Comparison of ENCODE assay signal across 8 cellular contexts in genomic region chr1:29259802-29260441, GRCh38. TPM values are rescaled to one million over a fixed set of nuclear protein-coding genes. Genes with fewer than 3 reads are reported as not detected.
A peak's percentile ranks its signal among the peaks of the same experiment; 100 is the strongest.
DNase-seq lines count a peak whose midpoint lies in the region; ATAC-seq lines count a peak whose summit lies in the region.

No MANE protein-coding gene starts in this region.

- ATAC-seq in left cardiac atrium: peak; percentile 90

- no peaks in the 10 kb centered on the region for H3K27me3 ChIP-seq in rectal smooth muscle tissue (ENCODE audit: control insufficient read depth, insufficient read depth, low read length)

- H3K9ac ChIP-seq in rectal smooth muscle tissue (ENCODE audit: low read length): no peak overlapping the region

- H3K9me3 Mint-ChIP-seq in IgD-negative memory B cell: no peaks in the 10 kb centered on the region
- no peaks in the 10 kb centered on the region for H3K9me3 Mint-ChIP-seq in activated naive CD4-positive, alpha-beta T cell treated with anti-CD3 and anti-CD28 coated beads, Interleukin-2, amount 50 U/mL, for 24 hours

- no peak overlapping the region for H3K27ac ChIP-seq in rectal smooth muscle tissue (ENCODE audit: low read depth, low read length)

- intact Hi-C loops in left cardiac atrium (cut with DNase I): no loop called here

- H3K27ac Mint-ChIP-seq in IgD-negative memory B cell: no peak overlapping the region
- H3K27ac Mint-ChIP-seq in activated naive CD4-positive, alpha-beta T cell treated with anti-CD3 and anti-CD28 coated beads, Interleukin-2, amount 50 U/mL, for 24 hours: no peak overlapping the region

- H3K4me3 ChIP-seq in rectal smooth muscle tissue (ENCODE audit: low read length): peak overlapping the region; percentile 52

- peaks cover 5% of the 10 kb centered on the region for H3K36me3 Mint-ChIP-seq in IgD-negative memory B cell
- no peaks in the 10 kb centered on the region for H3K36me3 Mint-ChIP-seq in activated naive CD4-positive, alpha-beta T cell treated with anti-CD3 and anti-CD28 coated beads, Interleukin-2, amount 50 U/mL, for 24 hours

- DNase-seq in ACHN: peak; percentile 10
- peak; percentile 72 for DNase-seq in left cardiac atrium
- DNase-seq in occipital lobe (lab: John Stamatoyannopoulos, UW): no peak
- DNase-seq in SK-N-DZ (ENCODE audit: low spot score): no peak
- DNase-seq in SKM-1 (lab: John Stamatoyannopoulos, UW; ENCODE audit: unreplicated experiment): no peak

- H3K4me3 Mint-ChIP-seq in IgD-negative memory B cell: peak overlapping the region in 3 of 4 donors; percentile 70 to 88 (median 85)
- H3K4me3 Mint-ChIP-seq in activated naive CD4-positive, alpha-beta T cell treated with anti-CD3 and anti-CD28 coated beads, Interleukin-2, amount 50 U/mL, for 24 hours: peak overlapping the region; percentile 75

- peaks cover 34% of the 10 kb centered on the region for H3K27me3 Mint-ChIP-seq in IgD-negative memory B cell
- peaks cover 25% of the 10 kb centered on the region for H3K27me3 Mint-ChIP-seq in activated naive CD4-positive, alpha-beta T cell treated with anti-CD3 and anti-CD28 coated beads, Interleukin-2, amount 50 U/mL, for 24 hours

- H3K36me3 ChIP-seq in rectal smooth muscle tissue (ENCODE audit: control insufficient read depth, insufficient read depth, low read length): no peaks in the 10 kb centered on the region

- H3K4me1 ChIP-seq in rectal smooth muscle tissue (ENCODE audit: control insufficient read depth, insufficient read depth, low read length): no peaks in the 10 kb centered on the region

- in situ Hi-C loops in ACHN (cut with HindIII; ENCODE audit: low pct_ligation_motif_present, low pct_unique_long_range_greater_than_20kb, low sequenced_read_pairs): no loop called here

- H3K4me1 Mint-ChIP-seq in IgD-negative memory B cell: peaks cover 0 to 4% (median 2%) of the 10 kb centered on the region in 3 donors
- H3K4me1 Mint-ChIP-seq in activated naive CD4-positive, alpha-beta T cell treated with anti-CD3 and anti-CD28 coated beads, Interleukin-2, amount 50 U/mL, for 24 hours: peaks cover 3% of the 10 kb centered on the region

RNA-seq across cellular contexts. Expression of gene PTPRU, which starts 23.6 kb away (rescaled TPM):
- not detected for polyA plus RNA-seq in IgD-negative memory B cell
- total RNA-seq in left cardiac atrium (10 to 100 TPM; 13.6 to 18.2 TPM), occipital lobe (23.6 TPM)
- polyA plus RNA-seq in SK-N-DZ (2014; cell fraction: cytosol; rRNA removed): 8.8 and 12.8 TPM in 2 replicates
- 14.7 and 30.1 TPM in 2 replicates for polyA plus RNA-seq in SK-N-DZ (2014; cell fraction: nucleus; rRNA removed)

RNA-seq across cellular contexts. Expression of gene MECR, which starts 29.2 kb away (rescaled TPM):
- polyA plus RNA-seq in IgD-negative memory B cell: 20.5 TPM
- total RNA-seq in left cardiac atrium: 10 to 100 TPM; 25.8 to 26.2 TPM
- 15.8 TPM for total RNA-seq in occipital lobe
- polyA plus RNA-seq in SK-N-DZ (2014; cell fraction: cytosol; rRNA removed): 20.2 and 32.6 TPM in 2 replicates
- polyA plus RNA-seq in SK-N-DZ (2014; cell fraction: nucleus; rRNA removed): 19.5 and 31.2 TPM in 2 replicates

Comparison
In these comparisons a context has a peak if more than half of its experiments do, and no peak if none do; other contexts are left out.
1. DNase-seq: peak in ACHN (single experiment) and left cardiac atrium (single experiment); none in occipital lobe (single experiment), SK-N-DZ (single experiment) and SKM-1 (single experiment).